Comparison of ENCODE assay signal across 21 cellular contexts in the genomic region with DNA sequence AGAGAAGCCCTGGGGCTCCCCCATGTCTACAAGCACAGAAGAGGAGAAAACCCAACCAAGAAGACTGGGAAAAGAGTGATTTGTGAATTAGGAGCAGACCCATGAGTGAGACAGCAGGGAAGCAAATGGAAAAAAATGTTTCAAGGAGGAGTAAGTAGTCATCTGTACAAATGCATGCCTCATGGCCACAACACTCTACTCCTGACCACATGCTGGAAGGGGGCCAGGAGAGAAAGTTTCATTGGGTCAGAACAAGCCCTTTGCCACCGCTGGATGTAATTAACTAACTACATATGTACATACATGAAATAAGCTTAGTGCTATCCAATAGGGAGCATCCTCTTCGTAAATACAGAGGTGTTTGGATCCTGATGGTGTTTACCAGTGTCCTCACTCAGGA. TPM values are rescaled to one million over a fixed set of nuclear protein-coding genes. Genes with fewer than 3 reads are reported as not detected.
A peak's percentile ranks its signal among the peaks of the same experiment; 100 is the strongest.
DNase-seq lines count a peak whose midpoint lies in the region; ATAC-seq, FAIRE-seq and TF ChIP-seq lines count a peak whose summit lies in the region.
"Had no signal": no experiment of that assay in that cellular context is flagged by ENCODE, and none has a peak within 500 bp of the region (broad histone marks: within the 10 kb centered on the region; RNA-seq: fewer than 3 reads in every experiment).

No MANE protein-coding gene starts in this region.

- no peak for TF ChIP-seq CTCF in AG09309 (IDR thresholded peaks at IDR 0.05; ENCODE audit: control insufficient read depth, insufficient read depth, low read depth, low read length, missing control alignments)
- no peak for TF ChIP-seq CTCF in bronchial epithelial cell (IDR thresholded peaks at IDR 0.05; ENCODE audit: insufficient read depth, low read length, severe bottlenecking)
- no peak for TF ChIP-seq CTCF in kidney epithelial cell (IDR thresholded peaks at IDR 0.05; ENCODE audit: insufficient read depth, low read length, poor library complexity, severe bottlenecking)
- TF ChIP-seq CTCF in natural killer cell (IDR thresholded peaks at IDR 0.05): no peak

- H3K27me3 ChIP-seq in bronchial epithelial cell (ENCODE audit: control insufficient read depth, insufficient read depth, low read length) (no peaks in the 10 kb centered on the region), kidney epithelial cell (ENCODE audit: control insufficient read depth, insufficient read depth, low read length) (no peaks in the 10 kb centered on the region)
- H3K27me3 ChIP-seq: tibial artery had no signal

- peaks cover 12 to 22% of the 10 kb centered on the region in 2 donors for H3K27me3 Mint-ChIP-seq in natural killer cell (ENCODE audit: low read depth in 2 of 2)

- H3K36me3 ChIP-seq in bronchial epithelial cell (ENCODE audit: control insufficient read depth, insufficient read depth, low read length) (no peaks in the 10 kb centered on the region), kidney epithelial cell (ENCODE audit: control insufficient read depth, insufficient read depth, low read length) (no peaks in the 10 kb centered on the region)
- H3K36me3 ChIP-seq: esophagus squamous epithelium, SJSA1, tibial artery had no signal

- no peak overlapping the region for H3K27ac Mint-ChIP-seq in natural killer cell
- H3K27ac Mint-ChIP-seq: activated T-cell treated with anti-CD3 and anti-CD28 coated beads, Interleukin-2, amount 50 U/mL, for 24 hours had no signal

- no peak for FAIRE-seq in bronchial epithelial cell (lab: Jason Lieb, UNC)

- ATAC-seq in natural killer cell: no peak
- ATAC-seq: right cardiac atrium had no signal

- peak; percentile 14 for DNase-seq in AG09309 (ENCODE audit: low read depth)
- DNase-seq in LHCN-M2 (ENCODE audit: low read depth): peak; percentile 51
- peak; percentile 36 for DNase-seq in bronchial epithelial cell (ENCODE audit: low read depth)
- peak; percentile 34 for DNase-seq in kidney epithelial cell (ENCODE audit: low read depth)
- no peak for DNase-seq in ecto neural progenitor cell (ENCODE audit: low spot score)
- no peak for DNase-seq in NCI-H2227 treated with DMSO at 0.1 percent for 48 hours (lab: John Stamatoyannopoulos, UW)
- DNase-seq in DMS53 treated with DMSO at 0.1 percent for 48 hours (lab: John Stamatoyannopoulos, UW; ENCODE audit: unreplicated experiment): no peak
- DNase-seq in natural killer cell: no peak
- DNase-seq: activated CD4-positive, alpha-beta T cell treated with anti-CD3 and anti-CD28 coated beads, Interleukin-2, amount 50 U/mL, for 4 hours; activated T-cell treated with anti-CD3 and anti-CD28 coated beads, Interleukin-2, amount 50 U/mL, for 24 hours; Calu3; cortex of kidney; esophagus squamous epithelium; NCI-H1105; right cardiac atrium; stimulated activated CD8-positive, alpha-beta memory T cell treated with anti-CD3 and anti-CD28 coated beads, Interleukin-4, amount 100 ng/mL, for 48 hours; tibial artery had no signal

- no peak overlapping the region for H3K4me3 ChIP-seq in AG09309 (ENCODE audit: control insufficient read depth, low read depth, low read length)
- no peak overlapping the region for H3K4me3 ChIP-seq in bronchial epithelial cell (ENCODE audit: low read depth, low read length)
- H3K4me3 ChIP-seq in kidney epithelial cell (ENCODE audit: low read depth, low read length): no peak overlapping the region
- H3K4me3 ChIP-seq: esophagus squamous epithelium, SJSA1, tibial artery had no signal

- no peaks in the 10 kb centered on the region for H3K4me1 Mint-ChIP-seq in natural killer cell

- H3K9me3 Mint-ChIP-seq in natural killer cell: no peaks in the 10 kb centered on the region
- H3K9me3 Mint-ChIP-seq: activated T-cell treated with anti-CD3 and anti-CD28 coated beads, Interleukin-2, amount 50 U/mL, for 24 hours had no signal

- no peaks in the 10 kb centered on the region for H3K36me3 Mint-ChIP-seq in natural killer cell

- no peak overlapping the region for H3K4me3 Mint-ChIP-seq in natural killer cell
- H3K4me3 Mint-ChIP-seq: activated T-cell treated with anti-CD3 and anti-CD28 coated beads, Interleukin-2, amount 50 U/mL, for 24 hours had no signal

- intact Hi-C loops in natural killer cell (cut with micrococcal nuclease): no loop called here

RNA-seq across cellular contexts. Expression of a gene that starts 27.3 kb away (rescaled TPM):
- total RNA-seq in LHCN-M2 (2014; rRNA removed) (not detected in 2 replicates), bronchial epithelial cell (not detected in 2 replicates), kidney epithelial cell (not detected in 2 replicates), natural killer cell (not detected)
- not detected for polyA plus RNA-seq in LHCN-M2 (2012)
- total RNA-seq: Calu3, esophagus squamous epithelium, lung microvascular endothelial cell, right cardiac atrium, SJSA1 had no signal
- polyA plus RNA-seq: AG04450, right cardiac atrium had no signal

RNA-seq across cellular contexts. Expression of a gene that starts 40.0 kb away (rescaled TPM):
- total RNA-seq in LHCN-M2 (2014; rRNA removed) (not detected in 2 replicates), bronchial epithelial cell (not detected in 2 replicates), kidney epithelial cell (not detected in 2 replicates), natural killer cell (not detected)
- polyA plus RNA-seq in LHCN-M2 (2012): not detected
- total RNA-seq: Calu3, esophagus squamous epithelium, lung microvascular endothelial cell, right cardiac atrium, SJSA1 had no signal
- polyA plus RNA-seq: AG04450, neural cell, right cardiac atrium had no signal

Comparison
In these comparisons a context has a peak if more than half of its experiments do, and no peak if none do; other contexts are left out.
1. DNase-seq: peak in AG09309 (single experiment), LHCN-M2 (single experiment), bronchial epithelial cell (single experiment) and kidney epithelial cell (single experiment); none in ecto neural progenitor cell (single experiment), NCI-H2227 treated with DMSO at 0.1 percent for 48 hours (single experiment), DMS53 treated with DMSO at 0.1 percent for 48 hours (single experiment) and natural killer cell (single experiment).